8 cellular contexts compared by ENCODE assay signal in genomic region chr2:9631484-9631819, GRCh38. TPM values are rescaled to one million over a fixed set of nuclear protein-coding genes. Genes with fewer than 3 reads are reported as not detected.
DNase-seq lines count a peak whose midpoint lies in the region; ATAC-seq and TF ChIP-seq lines count a peak whose summit lies in the region.

No MANE protein-coding gene starts in this region.

- H3K23ac ChIP-seq in H9 (ENCODE audit: insufficient read length, low read depth, low read length), result no peak overlapping the region

- H3K79me2 ChIP-seq in H9 (ENCODE audit: insufficient read depth, low read length), result peaks cover 32% of the 10 kb centered on the region; the same call in 1 of the 2 replicates

- H3K23me2 ChIP-seq in H9 (ENCODE audit: insufficient read length, low read depth, low read length, poor library complexity, severe bottlenecking), result peaks cover 18% of the 10 kb centered on the region

- peak overlapping the region; percentile 84; the same call in 1 of the 2 replicates for H3K14ac ChIP-seq in H9 (ENCODE audit: insufficient read depth, low read length)

- no peak overlapping the region for H2BK120ac ChIP-seq in H9 (ENCODE audit: low read depth, low read length, poor library complexity, severe bottlenecking)

- peaks cover 30% of the 10 kb centered on the region for H3K36me3 ChIP-seq in skeletal muscle satellite cell (ENCODE audit: insufficient read depth, low read length)

- peak overlapping the region; percentile 87 to 98 for H3K4me3 Mint-ChIP-seq in H9
- peak overlapping the region; percentile 88 for H3K4me3 Mint-ChIP-seq in activated B cell treated with CpG ODN at 0.5 μM for 24 hours
- peak overlapping the region; percentile 88 for H3K4me3 Mint-ChIP-seq in glutamatergic neuron (ENCODE audit: unreplicated experiment)

- no peak overlapping the region for H4K5ac ChIP-seq in H9 (ENCODE audit: insufficient read length, low read depth, low read length)

- CTCF ChIA-PET in activated B cell treated with CpG ODN at 0.5 μM for 24 hours (lab: Charles Lee), result no interaction called here

- H3K27ac ChIP-seq in H9 (ENCODE audit: insufficient read length, low read depth, low read length), result no peak overlapping the region

- TF ChIP-seq CTCF in H9 (conservative IDR thresholded peaks at IDR 0.05) (no peak), activated B cell treated with CpG ODN at 0.5 μM for 24 hours (IDR thresholded peaks at IDR 0.05) (no peak), glutamatergic neuron (IDR thresholded peaks at IDR 0.05; ENCODE audit: partially characterized antibody, unreplicated experiment) (no peak)

- H3K27me3 Mint-ChIP-seq in H9 (ENCODE audit: low read depth) (peaks cover 36% of the 10 kb centered on the region), activated B cell treated with CpG ODN at 0.5 μM for 24 hours (no peaks in the 10 kb centered on the region), glutamatergic neuron (ENCODE audit: unreplicated experiment) (peaks cover 5% of the 10 kb centered on the region)

- H2BK20ac ChIP-seq in H9 (ENCODE audit: low read depth, low read length, poor library complexity, severe bottlenecking), result no peak overlapping the region

- H2AK5ac ChIP-seq in H9 (ENCODE audit: insufficient read length, low read length), result no peak overlapping the region

- H4K20me1 ChIP-seq in H9 (ENCODE audit: control insufficient read depth, insufficient read depth, insufficient read length), result no peaks in the 10 kb centered on the region

- no peak overlapping the region for H3T11ph ChIP-seq in H9 (ENCODE audit: low read length)

- no CpG with 5 or more reads among the region's 6 CpGs for WGBS in H9 (ENCODE audit: extremely low coverage, insufficient read length, low lambda C conversion rate)

- no peak overlapping the region for H4K8ac ChIP-seq in H9 (replicated peaks; ENCODE audit: insufficient read length, low read depth, low read length)

- H3K36me3 Mint-ChIP-seq in H9 (ENCODE audit: insufficient read depth in 1 of 3, low read depth in 3 of 3), result peaks cover 28 to 36% (median 35%) of the 10 kb centered on the region in 3 experiments
- H3K36me3 Mint-ChIP-seq in activated B cell treated with CpG ODN at 0.5 μM for 24 hours (ENCODE audit: low read depth), result peaks cover 35% of the 10 kb centered on the region
- peaks cover 7% of the 10 kb centered on the region for H3K36me3 Mint-ChIP-seq in glutamatergic neuron (ENCODE audit: unreplicated experiment)

- no peak overlapping the region for H4K91ac ChIP-seq in H9 (ENCODE audit: insufficient read length, low read depth, low read length)

- H3K27me3 ChIP-seq in H9 (ENCODE audit: insufficient read depth, low read length), result no peaks in the 10 kb centered on the region; the same call in 1 of the 2 replicates
- no peaks in the 10 kb centered on the region for H3K27me3 ChIP-seq in skeletal muscle satellite cell (ENCODE audit: control insufficient read depth, insufficient read depth, low read length)

- H2BK15ac ChIP-seq in H9 (ENCODE audit: low read depth, low read length), result no peak overlapping the region

- H3K18ac ChIP-seq in H9 (ENCODE audit: insufficient read length, low read depth, low read length), result peak overlapping the region; percentile 74

- H3K4me3 ChIP-seq in skeletal muscle satellite cell (ENCODE audit: low read length), result peak overlapping the region; percentile 94

- H3K9me3 ChIP-seq in H9 (ENCODE audit: control insufficient read depth, low read depth, low read length) (no peaks in the 10 kb centered on the region), skeletal muscle satellite cell (replicated peaks; ENCODE audit: low read length) (no peaks in the 10 kb centered on the region)

- H3K4ac ChIP-seq in H9 (ENCODE audit: low read depth, low read length), result no peak overlapping the region

- H3K9ac ChIP-seq in H9 (ENCODE audit: extremely low read depth, insufficient read length, low read length) (peak overlapping the region; percentile 36), skeletal muscle satellite cell (ENCODE audit: low read depth, low read length) (peak overlapping the region; percentile 80)

- H3K79me1 ChIP-seq in H9 (ENCODE audit: insufficient read depth, low read depth, low read length, poor library complexity, severe bottlenecking), result no peaks in the 10 kb centered on the region

- no peak overlapping the region for H2AFZ ChIP-seq in H9 (ENCODE audit: low read length)

- POLR2A ChIA-PET in activated B cell treated with CpG ODN at 0.5 μM for 24 hours (lab: Charles Lee), result interaction anchor here (0.5 to 3.1 kb wide), 22 partner anchors 9 to 818 kb away, joined by 3 to 74 read pairs (median 8); partner anchors contain the start of genes ADAM17, CPSF3, IAH1 and ITGB1BP1

- DNase-seq in H9 (no peak), activated B cell treated with CpG ODN at 0.5 μM for 24 hours (no peak), glutamatergic neuron (no peak), GDM1 (lab: John Stamatoyannopoulos, UW) (no peak), NCI-H1092 (lab: John Stamatoyannopoulos, UW) (no peak), NCI-H1092 treated with DMSO at 0.1 percent for 48 hours (lab: John Stamatoyannopoulos, UW) (no peak), germinal center (ENCODE audit: low spot score) (no peak)

- ATAC-seq in activated B cell treated with CpG ODN at 0.5 μM for 24 hours (ENCODE audit: low read depth), result no peak

- no peak overlapping the region for H2BK12ac ChIP-seq in H9 (ENCODE audit: insufficient read length, low read depth, low read length)

- no peaks in the 10 kb centered on the region for H3K4me1 ChIP-seq in H9 (ENCODE audit: insufficient read depth, low read length)
- H3K4me1 ChIP-seq in skeletal muscle satellite cell (ENCODE audit: control insufficient read depth, insufficient read depth, low read length), result peaks cover 35% of the 10 kb centered on the region

- peak overlapping the region in 1 of 3 experiments; percentile 81; a peak in 1 of 7 replicates for H3K27ac Mint-ChIP-seq in H9
- peak overlapping the region; percentile 89 for H3K27ac Mint-ChIP-seq in activated B cell treated with CpG ODN at 0.5 μM for 24 hours
- H3K27ac Mint-ChIP-seq in glutamatergic neuron (ENCODE audit: unreplicated experiment), result peak overlapping the region; percentile 98

- H3K56ac ChIP-seq in H9 (ENCODE audit: insufficient read length, low read depth, low read length), result no peak overlapping the region

- peaks cover 0 to 2% of the 10 kb centered on the region in 2 experiments; a peak in 1 of 5 replicates for H3K9me3 Mint-ChIP-seq in H9
- no peaks in the 10 kb centered on the region for H3K9me3 Mint-ChIP-seq in activated B cell treated with CpG ODN at 0.5 μM for 24 hours
- peaks cover 19% of the 10 kb centered on the region for H3K9me3 Mint-ChIP-seq in glutamatergic neuron (ENCODE audit: unreplicated experiment)

- H3K4me1 Mint-ChIP-seq in H9, result peaks cover 34 to 38% of the 10 kb centered on the region in 2 experiments
- H3K4me1 Mint-ChIP-seq in activated B cell treated with CpG ODN at 0.5 μM for 24 hours, result peaks cover 46% of the 10 kb centered on the region
- H3K4me1 Mint-ChIP-seq in glutamatergic neuron (ENCODE audit: low read depth, unreplicated experiment), result peaks cover 41% of the 10 kb centered on the region

- intact Hi-C loops in activated B cell treated with CpG ODN at 0.5 μM for 24 hours (cut with micrococcal nuclease), result loop anchor here (1.0 to 5.0 kb wide), 10 partner anchors 23 to 1113 kb away; partner anchors contain the start of genes ADAM17, CPSF3, IAH1 and ITGB1BP1

- no peak overlapping the region for H2BK5ac ChIP-seq in H9 (ENCODE audit: insufficient read length, low read length)

- H3K4me2 ChIP-seq in H9 (ENCODE audit: insufficient read depth, insufficient read length, low read length) (peak overlapping the region; percentile 74), skeletal muscle satellite cell (ENCODE audit: low read length) (peak overlapping the region; percentile 91)

RNA-seq across cellular contexts. Expression of gene YWHAQ, which starts 0.7 kb away (rescaled TPM):
- total RNA-seq in H9 (2021) (374 and 380 TPM in 2 replicates), activated B cell treated with CpG ODN at 0.5 μM for 24 hours (164 and 166 TPM in 2 replicates), glutamatergic neuron (ENCODE audit: unreplicated experiment) (533 TPM)
- 362 and 412 TPM in 2 replicates for total RNA-seq in skeletal muscle satellite cell (2012; rRNA removed)
